ENCODE assay signal across 17 cellular contexts in the genomic region with DNA sequence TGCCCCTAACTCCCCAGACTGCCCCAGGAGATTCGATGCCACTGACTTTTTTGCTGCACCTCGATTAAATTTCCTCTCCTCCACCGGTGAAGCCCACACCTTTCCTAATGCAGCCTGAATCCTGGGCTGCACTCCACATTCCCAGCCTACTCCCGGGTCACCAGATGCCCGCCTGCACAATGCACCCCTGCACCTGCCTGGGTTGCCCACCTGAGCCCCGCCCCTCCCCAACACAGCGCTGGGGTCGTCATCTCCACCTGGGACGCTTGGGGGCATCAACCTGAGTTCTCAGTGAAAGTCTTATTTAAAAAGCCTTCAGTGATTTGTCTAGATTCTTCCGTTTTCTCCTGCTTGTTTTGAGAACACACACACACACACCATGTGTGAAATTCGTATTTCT. TPM values are rescaled to one million over a fixed set of nuclear protein-coding genes. Genes with fewer than 3 reads are reported as not detected.
DNase-seq lines count a peak whose midpoint lies in the region; ATAC-seq and TF ChIP-seq lines count a peak whose summit lies in the region.
"Had no signal": no experiment of that assay in that cellular context is flagged by ENCODE, and none has a peak within 500 bp of the region (broad histone marks: within the 10 kb centered on the region; RNA-seq: fewer than 3 reads in every experiment).

No MANE protein-coding gene starts in this region.

- TF ChIP-seq POLR2A in sigmoid colon (IDR thresholded peaks at IDR 0.05): no peak

- H3K27ac ChIP-seq in BLaER1 (peak overlapping the region; percentile 55), GM23338 (ENCODE audit: low read depth) (no peak overlapping the region), angular gyrus (ENCODE audit: low read depth, low read length) (peak overlapping the region; percentile 51), temporal lobe (ENCODE audit: low read depth, low read length) (peak overlapping the region; percentile 50), sigmoid colon (no peak overlapping the region)
- H3K27ac ChIP-seq: GM23248, HL-60 had no signal

- H3K9ac ChIP-seq in BLaER1: peak overlapping the region; percentile 18; the same call in 1 of the 2 replicates
- H3K9ac ChIP-seq: GM23248 had no signal

- H3K27me3 ChIP-seq in BLaER1 (no peaks in the 10 kb centered on the region), GM23338 (ENCODE audit: insufficient read depth) (no peaks in the 10 kb centered on the region), sigmoid colon (peaks cover 0 to 5% (median 0%) of the 10 kb centered on the region in 3 donors)

- DNase-seq in GM23338 (ENCODE audit: low spot score) (peak; percentile 36), NCI-H2029 treated with DMSO at 0.1 percent for 48 hours (lab: John Stamatoyannopoulos, UW) (no peak), DMS153 treated with DMSO at 0.1 percent for 48 hours (lab: John Stamatoyannopoulos, UW; ENCODE audit: unreplicated experiment) (no peak), sigmoid colon (no peak)
- DNase-seq: 8988T; C1 segment of cervical spinal cord; CD4-positive, CD25-positive, alpha-beta regulatory T cell; CD8-positive, alpha-beta memory T cell; DMS 273 treated with DMSO at 0.1 percent for 48 hours; GDM1; GM23248; HFFc6 had no signal

- H3K36me3 Mint-ChIP-seq in GM23338 (ENCODE audit: low read depth): no peaks in the 10 kb centered on the region; the same call in 2 of the 3 replicates
- H3K36me3 Mint-ChIP-seq: CD4-positive, CD25-positive, alpha-beta regulatory T cell; CD8-positive, alpha-beta memory T cell had no signal

- no peak for TF ChIP-seq CTCF in GM23338 (conservative IDR thresholded peaks at IDR 0.05; ENCODE audit: low read depth in 2 of 2)
- no peak for TF ChIP-seq CTCF in sigmoid colon (IDR thresholded peaks at IDR 0.05)

- H3K79me2 ChIP-seq in GM23338 (replicated peaks; ENCODE audit: insufficient read depth): no peaks in the 10 kb centered on the region

- H3F3A ChIP-seq in GM23338 (replicated peaks; ENCODE audit: low read depth): no peaks in the 10 kb centered on the region

- no peaks in the 10 kb centered on the region for H4K20me1 ChIP-seq in BLaER1
- no peaks in the 10 kb centered on the region for H4K20me1 ChIP-seq in GM23338 (replicated peaks; ENCODE audit: insufficient read depth)

- 45 to 54% methylated on average over 11 of the region's 11 CpGs for WGBS in sigmoid colon, 2 donors

- peak; percentile 55 for ATAC-seq in GM23338
- ATAC-seq: HCT116 had no signal

- H3K4me1 ChIP-seq in BLaER1 (peaks cover 64% of the 10 kb centered on the region), GM23338 (ENCODE audit: insufficient read depth) (peaks cover 4% of the 10 kb centered on the region), sigmoid colon (peaks cover 0 to 14% (median 11%) of the 10 kb centered on the region in 4 donors)

- no peaks in the 10 kb centered on the region for H3K9me2 ChIP-seq in GM23338 (ENCODE audit: insufficient read depth)

- H3K36me3 ChIP-seq in BLaER1: no peaks in the 10 kb centered on the region
- H3K36me3 ChIP-seq in GM23338 (ENCODE audit: insufficient read depth): no peaks in the 10 kb centered on the region; the same call in 1 of the 2 replicates
- H3K36me3 ChIP-seq in sigmoid colon: no peaks in the 10 kb centered on the region

- no peak overlapping the region for H3K4me3 Mint-ChIP-seq in GM23338
- H3K4me3 Mint-ChIP-seq: CD4-positive, CD25-positive, alpha-beta regulatory T cell; CD8-positive, alpha-beta memory T cell; HFFc6 had no signal

- no peak for TF ChIP-seq EP300 in sigmoid colon (IDR thresholded peaks at IDR 0.05)

- peaks cover 6% of the 10 kb centered on the region for H3K27me3 Mint-ChIP-seq in GM23338 (ENCODE audit: insufficient read depth, low read depth, poor library complexity)

- no peaks in the 10 kb centered on the region for H3K9me3 ChIP-seq in BLaER1
- no peaks in the 10 kb centered on the region for H3K9me3 ChIP-seq in sigmoid colon

- H3K9me3 Mint-ChIP-seq in GM23338: peaks cover 2% of the 10 kb centered on the region; the same call in 1 of the 3 replicates
- H3K9me3 Mint-ChIP-seq: CD8-positive, alpha-beta memory T cell; HFFc6 had no signal

- peaks cover 3% of the 10 kb centered on the region for H3K4me1 Mint-ChIP-seq in GM23338
- H3K4me1 Mint-ChIP-seq: CD4-positive, CD25-positive, alpha-beta regulatory T cell; CD8-positive, alpha-beta memory T cell had no signal

- peak overlapping the region; percentile 2; the same call in 1 of the 2 replicates for H3K4me3 ChIP-seq in BLaER1
- no peak overlapping the region for H3K4me3 ChIP-seq in GM23338
- no peak overlapping the region for H3K4me3 ChIP-seq in sigmoid colon
- H3K4me3 ChIP-seq: GM23248 had no signal

- intact Hi-C loops in sigmoid colon (cut with DNase I): no loop called here

- H3K4me2 ChIP-seq in BLaER1 (peak overlapping the region; percentile 84), GM23338 (no peak overlapping the region)

- H3K27ac Mint-ChIP-seq in GM23338: no peak overlapping the region
- H3K27ac Mint-ChIP-seq: CD4-positive, CD25-positive, alpha-beta regulatory T cell; HFFc6 had no signal

- no peak overlapping the region for H2AFZ ChIP-seq in GM23338
- H2AFZ ChIP-seq: GM23248 had no signal

TF ChIP-seq in GM23338, 12 proteins besides CTCF, POLR2A, EP300 and RAD21:
- TF ChIP-seq ZNF114 (CRISPR knock-in tag; IDR thresholded peaks at IDR 0.05) (no peak), EZH2 (IDR thresholded peaks at IDR 0.05; ENCODE audit: low read depth, unreplicated experiment) (no peak), POLR2AphosphoS5 (IDR thresholded peaks at IDR 0.05; ENCODE audit: low read depth) (no peak), EZH2phosphoT487 (IDR thresholded peaks at IDR 0.05; ENCODE audit: unreplicated experiment) (no peak), ZNF331 (CRISPR knock-in tag; IDR thresholded peaks at IDR 0.05; ENCODE audit: low read depth) (no peak), STAT1 (IDR thresholded peaks at IDR 0.05; ENCODE audit: unreplicated experiment) (no peak)
- TF ChIP-seq, protein P1, sequence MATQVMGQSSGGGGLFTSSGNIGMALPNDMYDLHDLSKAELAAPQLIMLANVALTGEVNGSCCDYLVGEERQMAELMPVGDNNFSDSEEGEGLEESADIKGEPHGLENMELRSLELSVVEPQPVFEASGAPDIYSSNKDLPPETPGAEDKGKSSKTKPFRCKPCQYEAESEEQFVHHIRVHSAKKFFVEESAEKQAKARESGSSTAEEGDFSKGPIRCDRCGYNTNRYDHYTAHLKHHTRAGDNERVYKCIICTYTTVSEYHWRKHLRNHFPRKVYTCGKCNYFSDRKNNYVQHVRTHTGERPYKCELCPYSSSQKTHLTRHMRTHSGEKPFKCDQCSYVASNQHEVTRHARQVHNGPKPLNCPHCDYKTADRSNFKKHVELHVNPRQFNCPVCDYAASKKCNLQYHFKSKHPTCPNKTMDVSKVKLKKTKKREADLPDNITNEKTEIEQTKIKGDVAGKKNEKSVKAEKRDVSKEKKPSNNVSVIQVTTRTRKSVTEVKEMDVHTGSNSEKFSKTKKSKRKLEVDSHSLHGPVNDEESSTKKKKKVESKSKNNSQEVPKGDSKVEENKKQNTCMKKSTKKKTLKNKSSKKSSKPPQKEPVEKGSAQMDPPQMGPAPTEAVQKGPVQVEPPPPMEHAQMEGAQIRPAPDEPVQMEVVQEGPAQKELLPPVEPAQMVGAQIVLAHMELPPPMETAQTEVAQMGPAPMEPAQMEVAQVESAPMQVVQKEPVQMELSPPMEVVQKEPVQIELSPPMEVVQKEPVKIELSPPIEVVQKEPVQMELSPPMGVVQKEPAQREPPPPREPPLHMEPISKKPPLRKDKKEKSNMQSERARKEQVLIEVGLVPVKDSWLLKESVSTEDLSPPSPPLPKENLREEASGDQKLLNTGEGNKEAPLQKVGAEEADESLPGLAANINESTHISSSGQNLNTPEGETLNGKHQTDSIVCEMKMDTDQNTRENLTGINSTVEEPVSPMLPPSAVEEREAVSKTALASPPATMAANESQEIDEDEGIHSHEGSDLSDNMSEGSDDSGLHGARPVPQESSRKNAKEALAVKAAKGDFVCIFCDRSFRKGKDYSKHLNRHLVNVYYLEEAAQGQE (IDR thresholded peaks at IDR 0.05; ENCODE audit: unreplicated experiment): no peak

RNA-seq across cellular contexts. Expression of a gene that starts 24.5 kb away (rescaled TPM):
- total RNA-seq in GM23338 (2014; rRNA removed; shearing (Covaris generic)): 30.8 and 49.2 TPM in 2 replicates
- polyA plus RNA-seq in GM23338 (2016; fragmentation: Nextera tagmentation; extraction: Ambion mirVana): 18.6 and 19.5 TPM in 2 replicates
- 8.9 TPM for total RNA-seq in temporal lobe
- 10 to 100 TPM; 29.6 to 90.6 (median 40.5) TPM for total RNA-seq in sigmoid colon
- polyA plus RNA-seq in sigmoid colon: 10 to 100 TPM; 27.6 to 62.6 (median 31.7) TPM

RNA-seq across cellular contexts. Expression of a gene that starts 43.3 kb away (rescaled TPM):
- 15.2 and 16.5 TPM in 2 replicates for total RNA-seq in GM23338 (2014; rRNA removed; shearing (Covaris generic))
- polyA plus RNA-seq in GM23338 (2016; fragmentation: Nextera tagmentation; extraction: Ambion mirVana): 0.87 and 0.97 TPM in 2 replicates
- 13.3 TPM for total RNA-seq in temporal lobe
- 10 to 100 TPM; 10.2 to 12.9 (median 11.8) TPM for total RNA-seq in sigmoid colon
- 1 to 10 TPM; 3.0 to 6.9 (median 5.3) TPM for polyA plus RNA-seq in sigmoid colon

Comparison
In these comparisons a context has a peak if more than half of its experiments do, and no peak if none do; other contexts are left out.
1. H3K27ac ChIP-seq: peak in BLaER1 (single experiment), angular gyrus (single experiment) and temporal lobe (single experiment); none in GM23338 (single experiment) and sigmoid colon (0 of 4).